Comparison of ENCODE assay signal across 17 cellular contexts in the genomic region with DNA sequence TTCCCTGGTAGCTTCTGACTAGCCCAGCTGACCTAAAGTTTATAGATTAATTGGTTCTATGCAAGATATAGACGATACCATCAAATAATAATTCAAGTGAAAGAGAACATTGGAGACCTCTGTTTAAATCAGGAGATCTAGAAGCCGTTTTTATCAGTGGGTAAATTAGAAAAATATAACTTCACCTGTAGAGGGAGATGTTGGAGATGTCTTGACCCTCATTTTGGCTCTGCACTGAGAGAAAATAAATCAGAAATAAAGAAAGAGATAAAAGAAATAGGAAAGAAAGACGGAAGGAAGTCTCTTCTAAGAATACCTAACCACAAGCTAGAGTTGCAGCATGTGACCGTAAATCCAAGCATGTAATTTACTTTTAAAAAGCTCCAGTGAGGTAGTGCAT.
A peak's percentile ranks its signal among the peaks of the same experiment; 100 is the strongest.
DNase-seq lines count a peak whose midpoint lies in the region; ATAC-seq, FAIRE-seq and TF ChIP-seq lines count a peak whose summit lies in the region.
"Had no signal": no experiment of that assay in that cellular context is flagged by ENCODE, and none has a peak within 500 bp of the region (broad histone marks: within the 10 kb centered on the region; RNA-seq: fewer than 3 reads in every experiment).

No MANE protein-coding gene starts in this region.

- DNase-seq in bronchial epithelial cell (ENCODE audit: low read depth) (peak; percentile 10), memory B cell (ENCODE audit: low spot score in 2 of 2) (no peak), retina (no peak), GM19239 (ENCODE audit: insufficient read length, low spot score) (no peak), D341Med (ENCODE audit: low spot score) (no peak)
- DNase-seq: cortex of kidney, naive B cell, NCI-H1048, NCI-H446, stomach had no signal

- H3K27ac Mint-ChIP-seq in memory B cell, result no peak overlapping the region
- H3K27ac Mint-ChIP-seq: activated naive CD4-positive, alpha-beta T cell treated with anti-CD3 and anti-CD28 coated beads, Interleukin-2, amount 50 U/mL, for 72 hours had no signal

- no peaks in the 10 kb centered on the region for H3K4me1 Mint-ChIP-seq in memory B cell

- H3K4me2 ChIP-seq in BLaER1, result peak overlapping the region; percentile 32; the same call in 1 of the 2 replicates

- no peak overlapping the region for H3K27ac ChIP-seq in BLaER1
- H3K27ac ChIP-seq: stomach had no signal

- H3K36me3 ChIP-seq in BLaER1 (no peaks in the 10 kb centered on the region), bronchial epithelial cell (ENCODE audit: control insufficient read depth, insufficient read depth, low read length) (no peaks in the 10 kb centered on the region)
- H3K36me3 ChIP-seq: stomach had no signal

- H3K9ac ChIP-seq in BLaER1, result no peak overlapping the region

- peak; percentile 53 for TF ChIP-seq CTCF in LNCAP (IDR thresholded peaks at IDR 0.05)
- peak; percentile 30 for TF ChIP-seq CTCF in bronchial epithelial cell (IDR thresholded peaks at IDR 0.05; ENCODE audit: insufficient read depth, low read length, severe bottlenecking)

- H3K4me3 ChIP-seq in BLaER1, result no peak overlapping the region
- H3K4me3 ChIP-seq in bronchial epithelial cell (ENCODE audit: low read depth, low read length), result no peak overlapping the region
- H3K4me3 ChIP-seq: stomach had no signal

- no peaks in the 10 kb centered on the region for H3K36me3 Mint-ChIP-seq in memory B cell
- H3K36me3 Mint-ChIP-seq: activated naive CD4-positive, alpha-beta T cell treated with anti-CD3 and anti-CD28 coated beads, Interleukin-2, amount 50 U/mL, for 72 hours; naive B cell had no signal

- H3K27me3 ChIP-seq in BLaER1 (no peaks in the 10 kb centered on the region), bronchial epithelial cell (ENCODE audit: control insufficient read depth, insufficient read depth, low read length) (no peaks in the 10 kb centered on the region)
- H3K27me3 ChIP-seq: stomach had no signal

- peak; percentile 32 for ATAC-seq in memory B cell (ENCODE audit: low read depth)
- ATAC-seq in HG03139 (IDR thresholded peaks at IDR 0.05; ENCODE audit: unreplicated experiment), result no peak
- ATAC-seq: activated naive CD4-positive, alpha-beta T cell treated with anti-CD3 and anti-CD28 coated beads, Interleukin-2, amount 50 U/mL, for 72 hours; sciatic nerve had no signal

- H3K27me3 Mint-ChIP-seq in memory B cell, result no peaks in the 10 kb centered on the region
- H3K27me3 Mint-ChIP-seq: naive B cell had no signal

- peaks cover 11% of the 10 kb centered on the region for H3K4me1 ChIP-seq in BLaER1
- H3K4me1 ChIP-seq: stomach had no signal

- peak overlapping the region; percentile 51 for H3K4me3 Mint-ChIP-seq in memory B cell

- peaks cover 4% of the 10 kb centered on the region for H3K9me3 Mint-ChIP-seq in memory B cell
- H3K9me3 Mint-ChIP-seq: naive B cell had no signal

- H3K9me3 ChIP-seq in BLaER1, result no peaks in the 10 kb centered on the region

- FAIRE-seq in bronchial epithelial cell (lab: Jason Lieb, UNC) (no peak), GM19239 (lab: Jason Lieb, UNC) (no peak)
- FAIRE-seq: keratinocyte, TTC549 had no signal

- no peaks in the 10 kb centered on the region for H4K20me1 ChIP-seq in BLaER1
